ENCODE assay signal across 8 cellular contexts in the genomic region with DNA sequence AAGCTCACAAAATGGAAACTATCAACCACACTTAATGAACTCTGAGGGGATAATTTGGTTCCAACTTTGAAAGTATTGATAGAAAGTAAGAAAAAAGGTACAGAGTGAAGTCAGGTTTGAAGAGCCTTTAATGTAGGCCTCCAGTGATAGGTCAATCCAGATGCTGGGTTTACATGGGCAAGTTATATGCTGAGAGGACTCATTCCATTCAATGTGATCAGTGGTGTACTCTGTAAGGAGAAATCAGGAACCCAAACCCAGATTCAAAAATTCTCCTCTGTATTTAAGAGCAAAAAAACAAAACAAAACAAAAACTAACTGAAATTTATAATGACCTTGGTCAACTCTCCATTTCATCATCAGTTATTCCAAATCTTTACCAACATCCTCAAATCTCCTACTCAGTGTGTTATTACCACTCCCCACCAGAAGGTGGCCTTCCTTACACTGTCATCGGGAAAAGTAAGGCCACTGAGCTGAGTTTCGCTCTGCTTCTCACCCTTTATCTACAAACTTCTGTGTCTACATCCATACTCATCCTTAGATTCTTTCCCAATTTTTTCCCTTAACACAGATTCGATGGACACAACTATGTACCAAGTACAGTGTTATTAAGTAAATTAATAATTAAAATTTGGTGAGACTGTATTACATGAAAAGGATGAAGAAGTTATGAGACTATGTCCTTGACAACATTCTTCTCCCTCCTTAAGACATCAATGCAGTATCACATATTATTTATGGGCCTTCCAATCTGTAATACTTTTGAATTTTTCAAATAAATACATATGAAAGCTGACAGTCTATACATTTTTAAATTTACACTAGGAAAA.
DNase-seq lines count a peak whose midpoint lies in the region; ATAC-seq and TF ChIP-seq lines count a peak whose summit lies in the region.

No MANE protein-coding gene starts in this region.

- TF ChIP-seq CTCF in C4-2B (conservative IDR thresholded peaks at IDR 0.05) (peak; percentile 84), suprapubic skin (IDR thresholded peaks at IDR 0.05) (peak; percentile 77 to 78)

- no peaks in the 10 kb centered on the region for H3K27me3 ChIP-seq in suprapubic skin

- H3K9me3 ChIP-seq in suprapubic skin = no peaks in the 10 kb centered on the region

- H3K4me3 ChIP-seq in suprapubic skin = no peak overlapping the region

- no peaks in the 10 kb centered on the region for H3K4me1 ChIP-seq in suprapubic skin

- peak; percentile 86 for ATAC-seq in GM18870 (IDR thresholded peaks at IDR 0.05; ENCODE audit: unreplicated experiment)
- peak; percentile 81 for ATAC-seq in HG03342 (IDR thresholded peaks at IDR 0.05; ENCODE audit: unreplicated experiment)

- no peak for TF ChIP-seq EP300 in suprapubic skin (IDR thresholded peaks at IDR 0.05)

- H3K27ac ChIP-seq in C4-2B = no peak overlapping the region
- H3K27ac ChIP-seq in suprapubic skin = no peak overlapping the region

- WGBS in suprapubic skin = 6% methylated on average over 3 of the region's 3 CpGs

- DNase-seq in NCI-H226 (peak; percentile 6), epidermal melanocyte (ENCODE audit: insufficient read length, low spot score) (peak; percentile 56), mucosa of gallbladder (ENCODE audit: low spot score) (peak; percentile 69), suprapubic skin (ENCODE audit: low spot score in 2 of 2) (no peak)
- DNase-seq in activated CD4-positive, alpha-beta T cell treated with anti-CD3 and anti-CD28 coated beads, Interleukin-2, amount 50 U/mL, for 4 hours = peak; percentile 28 to 35

- no peak for TF ChIP-seq POLR2A in suprapubic skin (IDR thresholded peaks at IDR 0.05)

- H3K36me3 ChIP-seq in suprapubic skin = peaks cover 48% of the 10 kb centered on the region

Comparison
In these comparisons a context has a peak if more than half of its experiments do, and no peak if none do; other contexts are left out.
1. DNase-seq: peak in NCI-H226 (single experiment), activated CD4-positive, alpha-beta T cell treated with anti-CD3 and anti-CD28 coated beads, Interleukin-2, amount 50 U/mL, for 4 hours (2 of 2), epidermal melanocyte (single experiment) and mucosa of gallbladder (single experiment); none in suprapubic skin (0 of 2).